In the genomic region with DNA sequence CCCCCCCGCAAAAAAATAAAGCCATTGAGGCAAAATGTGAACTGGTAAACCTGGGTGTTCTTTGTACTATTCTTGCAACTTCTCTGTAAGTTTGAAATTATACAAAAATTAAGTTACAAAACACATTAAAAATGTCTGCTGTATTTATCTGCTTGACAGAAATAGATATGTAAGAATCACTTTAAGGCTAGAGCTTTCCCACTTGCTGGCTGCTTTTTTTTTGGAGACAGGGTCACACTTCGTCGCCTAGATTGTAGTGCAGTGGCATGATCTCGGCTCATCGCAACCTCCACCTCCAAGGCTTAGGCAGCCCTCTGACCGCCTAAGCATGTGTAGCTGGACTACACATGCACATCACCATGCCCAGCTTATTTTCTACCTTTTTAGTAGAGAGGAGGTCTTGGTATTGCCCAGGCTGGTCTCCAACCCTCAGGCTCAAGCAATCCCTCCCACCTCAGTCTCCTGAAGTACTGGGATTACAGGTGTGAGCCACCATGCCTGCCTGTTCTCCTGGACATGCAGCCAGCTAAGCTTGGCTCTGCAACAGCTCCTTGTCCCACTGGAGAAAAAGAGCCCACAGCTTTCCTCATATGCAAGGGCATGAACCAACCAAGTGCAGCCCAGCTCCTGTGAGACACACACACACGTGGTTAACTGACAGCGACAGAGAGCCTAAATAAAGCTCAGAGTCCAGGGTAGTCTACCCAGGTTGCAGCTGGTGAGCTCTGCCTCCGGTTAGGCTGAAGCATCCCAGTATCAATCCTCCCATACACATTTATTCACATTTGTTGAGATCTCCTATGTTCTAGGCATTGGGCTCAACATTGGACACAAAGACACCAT, we compare ENCODE assay signal across 13 cellular contexts. TPM values are rescaled to one million over a fixed set of nuclear protein-coding genes. Genes with fewer than 3 reads are reported as not detected.
A peak's percentile ranks its signal among the peaks of the same experiment; 100 is the strongest.
DNase-seq lines count a peak whose midpoint lies in the region; FAIRE-seq and TF ChIP-seq lines count a peak whose summit lies in the region.
"Had no signal": no experiment of that assay in that cellular context is flagged by ENCODE, and none has a peak within 500 bp of the region (broad histone marks: within the 10 kb centered on the region; RNA-seq: fewer than 3 reads in every experiment).

No MANE protein-coding gene starts in this region.

- TF ChIP-seq POLR2A in Raji (IDR thresholded peaks at IDR 0.05; ENCODE audit: insufficient read depth, low read depth, low read length), result peak; percentile 27; the same call in 1 of the 2 replicates
- TF ChIP-seq POLR2A in H1 (IDR thresholded peaks at IDR 0.05; ENCODE audit: control extremely low read depth in 1 of 2, low read depth in 2 of 2, low read length in 2 of 2), result peak; percentile 69 to 86
- TF ChIP-seq POLR2A in stomach (IDR thresholded peaks at IDR 0.05), result no peak

- peak overlapping the region; percentile 26; the same call in 1 of the 2 replicates for H2BK5ac ChIP-seq in H1 (ENCODE audit: low read depth, low read length)

- intact Hi-C loops in stomach (cut with DNase I; ENCODE audit: low total_unique reads), result no loop called here

- H3K4me2 ChIP-seq in H1 (ENCODE audit: insufficient read depth in 1 of 2, low read depth in 2 of 2, low read length in 2 of 2), result peak overlapping the region in 1 of 2 experiments; percentile 7; a peak in 1 of 4 replicates

- no peak overlapping the region for H2BK15ac ChIP-seq in H1 (ENCODE audit: low read length)

- no peak overlapping the region for H2BK120ac ChIP-seq in H1 (replicated peaks; ENCODE audit: low read depth, low read length)

- H3K27ac ChIP-seq in H1 (ENCODE audit: low read depth, low read length) (0 out of 2 replicates have a peak overlapping the region, but pooled peaks have one; percentile 45), stomach (no peak overlapping the region)
- H3K27ac ChIP-seq: body of pancreas had no signal

- no peak for FAIRE-seq in H1 (lab: Jason Lieb, UNC)

- no peak overlapping the region for H3K14ac ChIP-seq in H1 (ENCODE audit: insufficient read length)

- WGBS in H1 (ENCODE audit: extremely low coverage in 1 of 2, insufficient coverage in 1 of 2, insufficient read length in 1 of 2, insufficient replicate concordance in 2 of 2, low coverage in 1 of 2, low lambda C conversion rate in 2 of 2, missing lambda C conversion rate in 1 of 2), 2 experiments, result 89% methylated on average over 9 of the region's 9 CpGs; no CpG with 5 or more reads in 1 of the 2 experiments
- 66 to 83% (median 76%) methylated on average over 9 of the region's 9 CpGs for WGBS in stomach, 5 donors

- no peak overlapping the region for H3K56ac ChIP-seq in H1 (replicated peaks; ENCODE audit: insufficient read length, low read depth, low read length)

- H3K79me1 ChIP-seq in H1 (ENCODE audit: low read depth, low read length), result 0 out of 2 replicates have a peak, but pooled peaks cover 5% of the 10 kb centered on the region

- H4K8ac ChIP-seq in H1 (ENCODE audit: extremely low read depth, insufficient read depth, low read length), result no peak overlapping the region

- peaks cover 19 to 27% of the 10 kb centered on the region in 2 experiments for H4K20me1 ChIP-seq in H1 (replicated peaks in 1 of 2; ENCODE audit: control insufficient read depth in 1 of 2, insufficient read depth in 2 of 2, low read length in 2 of 2)

- H3K36me3 Mint-ChIP-seq in type B pancreatic cell, result peaks cover 43% of the 10 kb centered on the region

- peak overlapping the region; percentile 47 for H4K91ac ChIP-seq in H1 (replicated peaks; ENCODE audit: insufficient read length, low read length)

- H4K5ac ChIP-seq in H1 (ENCODE audit: insufficient read length, low read depth, low read length), result no peak overlapping the region

- H3K4me1 ChIP-seq in H1 (replicated peaks in 1 of 4; ENCODE audit: control insufficient read depth in 3 of 4, insufficient read depth in 4 of 4, low read length in 3 of 4) (peaks cover 1 to 10% (median 6%) of the 10 kb centered on the region in 4 experiments; a peak in 4 of 7 replicates), stomach (peaks cover 12 to 40% (median 29%) of the 10 kb centered on the region in 4 donors)

- peak overlapping the region; percentile 9 for H3K4me3 Mint-ChIP-seq in type B pancreatic cell

- CTCF ChIA-PET in H1 (lab: Charles Lee; ENCODE audit: partially characterized antibody), result interaction anchor here (0.9 to 1.0 kb wide), 2 partner anchors 8 to 465 kb away, joined by 3 read pairs; no protein-coding TSS in a partner anchor

- H3K23me2 ChIP-seq in H1 (ENCODE audit: low read depth, low read length), result peaks cover 9% of the 10 kb centered on the region; the same call in 1 of the 2 replicates

- H3K9ac ChIP-seq in H1 (replicated peaks in 1 of 4; ENCODE audit: extremely low read depth in 1 of 4, low read depth in 3 of 4, low read length in 3 of 4), result no peak overlapping the region

- H3K27me3 ChIP-seq in H1 (replicated peaks in 1 of 4; ENCODE audit: control insufficient read depth in 3 of 4, extremely low read depth in 1 of 4, insufficient read depth in 3 of 4, low read length in 3 of 4), result no peaks in the 10 kb centered on the region
- H3K27me3 ChIP-seq in stomach, result no peaks in the 10 kb centered on the region
- H3K27me3 ChIP-seq: body of pancreas had no signal

- no peak overlapping the region for H2AK5ac ChIP-seq in H1 (ENCODE audit: low read depth, low read length)

- peak overlapping the region; percentile 60 for H3K18ac ChIP-seq in H1 (ENCODE audit: extremely low read depth, low read length)

- POLR2A ChIA-PET in H1 (lab: Charles Lee; ENCODE audit: partially characterized antibody), result interaction anchor here (0.6 to 8.4 kb wide), 16 partner anchors 6 to 1770 kb away, joined by 3 to 125 read pairs (median 4); no protein-coding TSS in a partner anchor

- H3K9me3 ChIP-seq in H1 (ENCODE audit: insufficient read depth in 2 of 2, low read depth in 1 of 2, low read length in 1 of 2) (no peaks in the 10 kb centered on the region), stomach (no peaks in the 10 kb centered on the region)
- H3K9me3 ChIP-seq: body of pancreas had no signal

- H3K4me1 Mint-ChIP-seq in type B pancreatic cell (ENCODE audit: unreplicated experiment), result peaks cover 21% of the 10 kb centered on the region

- no peaks in the 10 kb centered on the region for H3K9me3 Mint-ChIP-seq in type B pancreatic cell
- H3K9me3 Mint-ChIP-seq: naive thymus-derived CD8-positive, alpha-beta T cell had no signal

- TF ChIP-seq CTCF in H1 (IDR thresholded peaks at IDR 0.05; ENCODE audit: control extremely low read depth in 1 of 3, insufficient read depth in 1 of 3, low read depth in 1 of 3, low read length in 3 of 3), result no peak
- TF ChIP-seq CTCF in type B pancreatic cell (conservative IDR thresholded peaks at IDR 0.05), result no peak
- TF ChIP-seq CTCF in stomach (IDR thresholded peaks at IDR 0.05), result no peak

- no peak overlapping the region for H2BK20ac ChIP-seq in H1 (ENCODE audit: low read length)

- peak overlapping the region; percentile 66 for H3K27ac Mint-ChIP-seq in type B pancreatic cell

- H3K4ac ChIP-seq in H1 (replicated peaks; ENCODE audit: insufficient read length, low read depth, low read length), result peak overlapping the region; percentile 44

- H3K27me3 Mint-ChIP-seq in type B pancreatic cell, result no peaks in the 10 kb centered on the region
- H3K27me3 Mint-ChIP-seq: naive thymus-derived CD8-positive, alpha-beta T cell had no signal

- H3K4me3 ChIP-seq in H1 (ENCODE audit: extremely low read depth in 1 of 4, insufficient read depth in 2 of 4, low read depth in 3 of 4, low read length in 4 of 4) (no peak overlapping the region), stomach (no peak overlapping the region)
- H3K4me3 ChIP-seq: body of pancreas had no signal

- peak; percentile 21 for DNase-seq in stimulated activated CD4-positive, alpha-beta T cell treated with anti-CD3 and anti-CD28 coated beads, Interleukin-15, amount 100 ng/mL, for 24 hours
- DNase-seq in stimulated activated CD4-positive, alpha-beta T cell treated with anti-CD3 and anti-CD28 coated beads, Interleukin-4, amount 100 ng/mL, for 1 hour, result no peak
- DNase-seq in H1 (ENCODE audit: low read depth in 1 of 2, low spot score in 2 of 2), result no peak
- DNase-seq in type B pancreatic cell (ENCODE audit: extremely low spot score, unreplicated experiment), result no peak
- no peak for DNase-seq in stomach
- no peak for DNase-seq in NK-92 (lab: John Stamatoyannopoulos, UW; ENCODE audit: unreplicated experiment)
- no peak for DNase-seq in NCI-H69 (lab: John Stamatoyannopoulos, UW)
- DNase-seq: activated CD4-positive, CD25-positive, alpha-beta regulatory T cell treated with anti-CD3 and anti-CD28 coated beads, Interleukin-2, amount 50 U/mL, for 72 hours; body of pancreas; naive thymus-derived CD8-positive, alpha-beta T cell; NCI-H2171; SHP77 had no signal

- H3K23ac ChIP-seq in H1 (ENCODE audit: insufficient read length), result no peak overlapping the region

- peak overlapping the region; percentile 39; the same call in 1 of the 2 replicates for H2BK12ac ChIP-seq in H1 (ENCODE audit: low read depth, low read length)

- TF ChIP-seq EP300 in H1 (IDR thresholded peaks at IDR 0.05; ENCODE audit: borderline replicate concordance in 1 of 2, low read depth in 2 of 2, low read length in 2 of 2) (no peak), stomach (IDR thresholded peaks at IDR 0.05) (no peak)

- no peak overlapping the region for H2AFZ ChIP-seq in H1 (ENCODE audit: low read length)

- TF ChIP-seq RAD21 in H1 (IDR thresholded peaks at IDR 0.05 in 1 of 2, conservative IDR thresholded peaks at IDR 0.05 in 1 of 2; ENCODE audit: low read depth in 2 of 2, low read length in 2 of 2), result no peak

- H3K79me2 ChIP-seq in H1 (ENCODE audit: control insufficient read depth in 1 of 2, insufficient read depth in 2 of 2, low read length in 2 of 2), result peaks cover 10 to 35% of the 10 kb centered on the region in 2 experiments

- H3K36me3 ChIP-seq in H1 (ENCODE audit: control insufficient read depth in 2 of 4, insufficient read depth in 4 of 4, low read length in 3 of 4), result peaks cover 27 to 59% (median 43%) of the 10 kb centered on the region in 4 experiments
- peaks cover 35 to 73% (median 62%) of the 10 kb centered on the region in 4 donors for H3K36me3 ChIP-seq in stomach

TF ChIP-seq in H1, 55 proteins besides CTCF, POLR2A, EP300 and RAD21 (continues in another document):
- TF ChIP-seq SIN3A (conservative IDR thresholded peaks at IDR 0.05 in 1 of 2, IDR thresholded peaks at IDR 0.05 in 1 of 2; ENCODE audit: low read depth in 1 of 2, low read length in 2 of 2), result no peak

RNA-seq across cellular contexts. Expression of gene RPS17, which starts 4.5 kb away (rescaled TPM):
- 2,416 and 2,501 TPM in 2 replicates for total RNA-seq in H1 (2021; fragmentation: NEBNext Ultra II Directional; extraction: Animal tissue kit (Norgen Biotek cat#: 25700))
- polyA plus RNA-seq in H1 (2011; rRNA removed), result 4,119 and 5,590 TPM in 2 replicates
- 7,082 TPM for polyA plus RNA-seq in H1 (2011; cell fraction: cytosol; rRNA removed)
- 1,404 TPM for polyA plus RNA-seq in H1 (2011; cell fraction: nucleus; rRNA removed)
- 4,427 to 5,239 TPM (median 4,948 TPM) in 4 replicates for polyA plus RNA-seq in H1 (2012, experiment 1 of 2)
- polyA plus RNA-seq in H1 (2012, experiment 2 of 2), result 19,479 TPM
- 3,790 TPM for polyA plus RNA-seq in H1 (2013, experiment 1 of 2)
- 3,809 TPM for polyA plus RNA-seq in H1 (2013, experiment 2 of 2)
- 816 and 841 TPM in 2 replicates for polyA minus RNA-seq in H1 (2011; rRNA and poly(A)+ RNA removed)
- 998 TPM for polyA minus RNA-seq in H1 (2011; cell fraction: cytosol; rRNA and poly(A)+ RNA removed)
- polyA minus RNA-seq in H1 (2011; cell fraction: nucleus; rRNA and poly(A)+ RNA removed), result 840 TPM
- total RNA-seq in type B pancreatic cell (ENCODE audit: low replicate concordance), result 2,088 and 2,219 TPM in 2 replicates
- 1,000 to 10,000 TPM in 3 of 5 donors, 100 to 1,000 TPM in 2; 364 to 1,880 (median 1,294) TPM for total RNA-seq in stomach
- polyA plus RNA-seq in stomach, result 1,000 to 10,000 TPM; 4,707 to 5,380 (median 4,866) TPM

Comparison
In these comparisons a context has a peak if more than half of its experiments do, and no peak if none do; other contexts are left out.
1. POLR2A ChIP-seq: peak in Raji (single experiment) and H1 (2 of 2); none in stomach (0 of 4).